In the genomic region with DNA sequence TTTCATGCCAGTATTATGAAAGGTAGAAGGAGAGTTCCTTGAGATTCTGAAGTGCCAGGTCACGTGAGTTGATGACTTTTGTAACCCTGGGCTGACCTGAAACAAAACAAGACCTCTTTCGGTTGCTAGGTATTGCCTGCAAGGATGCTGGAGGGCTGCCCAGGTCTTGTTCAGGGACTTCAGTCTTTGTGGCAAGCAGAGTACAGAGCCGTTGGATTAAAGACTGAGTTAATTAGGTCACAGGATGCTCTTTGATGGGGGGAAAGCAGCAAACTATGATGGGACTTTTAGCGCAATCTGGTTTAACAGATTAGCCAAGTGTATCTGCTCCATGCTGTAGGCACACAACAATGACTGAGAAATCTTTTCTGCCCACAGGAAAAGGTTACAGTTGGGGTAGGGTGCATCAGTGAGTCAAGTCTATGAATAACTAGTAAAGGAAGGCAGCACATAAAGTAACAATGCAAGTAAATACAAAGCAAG, we compare ENCODE assay signal across 1 cellular context.
TF ChIP-seq lines count a peak whose summit lies in the region.

No MANE protein-coding gene starts in this region.

TF ChIP-seq in SK-N-SH treated with all-trans-retinoic acid at 6 μM for 48 hours, 23 proteins besides CTCF, POLR2A, EP300 and RAD21 (continued from another document):
- TF ChIP-seq CSRNP3 (CRISPR knock-in tag; IDR thresholded peaks at IDR 0.05) (no peak), ZFP30 (CRISPR knock-in tag; IDR thresholded peaks at IDR 0.05) (no peak), ZNF70 (CRISPR knock-in tag; IDR thresholded peaks at IDR 0.05) (no peak)
